ENCODE assay signal across 22 cellular contexts in genomic region chr2:241649927-241650326, GRCh38. TPM values are rescaled to one million over a fixed set of nuclear protein-coding genes. Genes with fewer than 3 reads are reported as not detected.
DNase-seq lines count a peak whose midpoint lies in the region; ATAC-seq, FAIRE-seq and TF ChIP-seq lines count a peak whose summit lies in the region.
"Had no signal": no experiment of that assay in that cellular context is flagged by ENCODE, and none has a peak within 500 bp of the region (broad histone marks: within the 10 kb centered on the region; RNA-seq: fewer than 3 reads in every experiment).

No MANE protein-coding gene starts in this region.

- no peaks in the 10 kb centered on the region for H4K20me1 ChIP-seq in H9 (ENCODE audit: control insufficient read depth, insufficient read depth, insufficient read length)
- H4K20me1 ChIP-seq in H1 (replicated peaks in 1 of 2; ENCODE audit: control insufficient read depth in 1 of 2, insufficient read depth in 2 of 2, low read length in 2 of 2): peaks cover 31 to 33% of the 10 kb centered on the region in 2 experiments

- TF ChIP-seq EP300 in H1 (IDR thresholded peaks at IDR 0.05; ENCODE audit: borderline replicate concordance in 1 of 2, low read depth in 2 of 2, low read length in 2 of 2): no peak

- CTCF ChIA-PET in H1 (lab: Charles Lee; ENCODE audit: partially characterized antibody): interaction anchor here (3.2 kb wide), 1 partner anchor 9 kb away, joined by 29 read pairs; no protein-coding TSS in a partner anchor

- H2AFZ ChIP-seq in H9 (ENCODE audit: low read length) (no peak overlapping the region), H1 (ENCODE audit: low read length) (no peak overlapping the region)
- H2AFZ ChIP-seq: GM23248 had no signal

- no peak overlapping the region for H2BK120ac ChIP-seq in H9 (ENCODE audit: low read depth, low read length, poor library complexity, severe bottlenecking)
- H2BK120ac ChIP-seq in H1 (replicated peaks; ENCODE audit: low read depth, low read length): no peak overlapping the region

- peaks cover 17 to 26% of the 10 kb centered on the region in 2 experiments for H3K4me1 Mint-ChIP-seq in H9

- H3T11ph ChIP-seq in H9 (ENCODE audit: low read length): no peak overlapping the region

- H4K91ac ChIP-seq in H9 (ENCODE audit: insufficient read length, low read depth, low read length) (no peak overlapping the region), H1 (replicated peaks; ENCODE audit: insufficient read length, low read length) (no peak overlapping the region)

- H3K36me3 Mint-ChIP-seq in H9 (ENCODE audit: insufficient read depth in 1 of 3, low read depth in 3 of 3): peaks cover 20 to 37% (median 31%) of the 10 kb centered on the region in 3 experiments

- H3K4me1 ChIP-seq in H9 (ENCODE audit: insufficient read depth, low read length) (peaks cover 4% of the 10 kb centered on the region; the same call in 1 of the 2 replicates), H1 (replicated peaks in 1 of 4; ENCODE audit: control insufficient read depth in 3 of 4, insufficient read depth in 4 of 4, low read length in 3 of 4) (peaks cover 2 to 11% (median 4%) of the 10 kb centered on the region in 4 experiments), left lung (peaks cover 0 to 23% of the 10 kb centered on the region in 2 donors), small intestine (ENCODE audit: control insufficient read depth in 2 of 2, insufficient read depth in 1 of 2, low read depth in 1 of 2, low read length in 1 of 2) (peaks cover 0 to 2% of the 10 kb centered on the region in 2 donors)
- H3K4me1 ChIP-seq: BE2C, Caco-2 had no signal

- POLR2A ChIA-PET in H1 (lab: Charles Lee; ENCODE audit: partially characterized antibody): interaction anchor here (1.8 to 2.2 kb wide), 2 partner anchors 12 to 20 kb away, joined by 6 read pairs; partner anchors contain the start of gene ATG4B

- no peak overlapping the region for H3K9ac ChIP-seq in H9 (ENCODE audit: extremely low read depth, insufficient read length, low read length)
- no peak overlapping the region; a peak in 1 of 7 replicates for H3K9ac ChIP-seq in H1 (replicated peaks in 1 of 4; ENCODE audit: extremely low read depth in 1 of 4, low read depth in 3 of 4, low read length in 3 of 4)
- H3K9ac ChIP-seq: GM23248, KMS-11 had no signal

- H3K9me3 ChIP-seq in H9 (ENCODE audit: control insufficient read depth, low read depth, low read length) (no peaks in the 10 kb centered on the region), H1 (ENCODE audit: insufficient read depth in 2 of 2, low read depth in 1 of 2, low read length in 1 of 2) (no peaks in the 10 kb centered on the region), left lung (no peaks in the 10 kb centered on the region), small intestine (ENCODE audit: control insufficient read depth, low read depth) (no peaks in the 10 kb centered on the region)
- H3K9me3 ChIP-seq: BE2C, Caco-2 had no signal

- no peak for TF ChIP-seq POLR2A in H1 (IDR thresholded peaks at IDR 0.05; ENCODE audit: control extremely low read depth in 1 of 2, low read depth in 2 of 2, low read length in 2 of 2)

- H3K4ac ChIP-seq in H9 (ENCODE audit: low read depth, low read length): no peak overlapping the region
- H3K4ac ChIP-seq in H1 (replicated peaks; ENCODE audit: insufficient read length, low read depth, low read length): no peak overlapping the region

- no peaks in the 10 kb centered on the region for H3K27me3 Mint-ChIP-seq in H9 (ENCODE audit: low read depth)
- H3K27me3 Mint-ChIP-seq: CD4-positive, CD25-positive, alpha-beta regulatory T cell had no signal

- H3K18ac ChIP-seq in H9 (ENCODE audit: insufficient read length, low read depth, low read length): no peak overlapping the region
- H3K18ac ChIP-seq in H1 (ENCODE audit: extremely low read depth, low read length): no peak overlapping the region

- no peaks in the 10 kb centered on the region for H3K27me3 ChIP-seq in H9 (ENCODE audit: insufficient read depth, low read length)
- H3K27me3 ChIP-seq in H1 (replicated peaks in 1 of 4; ENCODE audit: control insufficient read depth in 3 of 4, extremely low read depth in 1 of 4, insufficient read depth in 3 of 4, low read length in 3 of 4): no peaks in the 10 kb centered on the region
- no peaks in the 10 kb centered on the region for H3K27me3 ChIP-seq in left lung
- H3K27me3 ChIP-seq in small intestine (ENCODE audit: control insufficient read depth in 2 of 2, insufficient read depth in 2 of 2, low read length in 2 of 2): no peaks in the 10 kb centered on the region
- H3K27me3 ChIP-seq: BE2C had no signal

- H3K79me1 ChIP-seq in H9 (ENCODE audit: insufficient read depth, low read depth, low read length, poor library complexity, severe bottlenecking) (peaks cover 8% of the 10 kb centered on the region), H1 (ENCODE audit: low read depth, low read length) (peaks cover 17% of the 10 kb centered on the region)

- H3K27ac Mint-ChIP-seq in H9: peak overlapping the region in 2 of 3 experiments; percentile 22 to 68; a peak in 1 of 7 replicates

- FAIRE-seq in H1 (lab: Jason Lieb, UNC) (no peak), small intestine (lab: Jason Lieb, UNC) (no peak)
- FAIRE-seq: A204.1, D721Med, GM12892, GM19239 had no signal

- H4K5ac ChIP-seq in H9 (ENCODE audit: insufficient read length, low read depth, low read length): no peak overlapping the region
- no peak overlapping the region for H4K5ac ChIP-seq in H1 (ENCODE audit: insufficient read length, low read depth, low read length)

- no peak overlapping the region for H2AK5ac ChIP-seq in H9 (ENCODE audit: insufficient read length, low read length)
- H2AK5ac ChIP-seq in H1 (ENCODE audit: low read depth, low read length): no peak overlapping the region

- no CpG with 5 or more reads among the region's 6 CpGs for WGBS in H9 (ENCODE audit: extremely low coverage, insufficient read length, low lambda C conversion rate)
- 93% methylated on average over 6 of the region's 6 CpGs; no CpG with 5 or more reads in 1 of the 2 experiments for whole genome bisulfite sequencing in H1 (ENCODE audit: extremely low coverage in 1 of 2, insufficient coverage in 1 of 2, insufficient read length in 1 of 2, insufficient replicate concordance in 2 of 2, low coverage in 1 of 2, low lambda C conversion rate in 2 of 2, missing lambda C conversion rate in 1 of 2), 2 experiments
- 54 to 82% (median 69%) methylated on average over 6 of the region's 6 CpGs for WGBS in small intestine, 3 donors

- H3K4me3 Mint-ChIP-seq in H9: no peak overlapping the region
- H3K4me3 Mint-ChIP-seq: CD4-positive, CD25-positive, alpha-beta regulatory T cell had no signal

- H2BK12ac ChIP-seq in H9 (ENCODE audit: insufficient read length, low read depth, low read length): no peak overlapping the region
- H2BK12ac ChIP-seq in H1 (ENCODE audit: low read depth, low read length): no peak overlapping the region

- H3K4me3 ChIP-seq in H1 (ENCODE audit: extremely low read depth in 1 of 4, insufficient read depth in 2 of 4, low read depth in 3 of 4, low read length in 4 of 4) (no peak overlapping the region), left lung (no peak overlapping the region), small intestine (ENCODE audit: low read depth in 1 of 2, low read length in 2 of 2) (no peak overlapping the region)
- H3K4me3 ChIP-seq: GM23248 had no signal

- peaks cover 4 to 29% (median 13%) of the 10 kb centered on the region in 4 experiments; a peak in 7 of 8 replicates for H3K36me3 ChIP-seq in H1 (ENCODE audit: control insufficient read depth in 2 of 4, insufficient read depth in 4 of 4, low read length in 3 of 4)
- peaks cover 0 to 46% of the 10 kb centered on the region in 2 donors for H3K36me3 ChIP-seq in left lung
- peaks cover 5 to 15% of the 10 kb centered on the region in 2 donors for H3K36me3 ChIP-seq in small intestine (ENCODE audit: control insufficient read depth in 2 of 2, insufficient read depth in 2 of 2, low read length in 2 of 2)

- no peak for TF ChIP-seq RAD21 in H1 (IDR thresholded peaks at IDR 0.05 in 1 of 2, conservative IDR thresholded peaks at IDR 0.05 in 1 of 2; ENCODE audit: low read depth in 2 of 2, low read length in 2 of 2)

- H3K14ac ChIP-seq in H9 (ENCODE audit: insufficient read depth, low read length) (no peak overlapping the region; the same call in 1 of the 2 replicates), H1 (ENCODE audit: insufficient read length) (no peak overlapping the region)

- H3K56ac ChIP-seq in H9 (ENCODE audit: insufficient read length, low read depth, low read length) (no peak overlapping the region), H1 (replicated peaks; ENCODE audit: insufficient read length, low read depth, low read length) (no peak overlapping the region)

- H4K8ac ChIP-seq in H9 (replicated peaks; ENCODE audit: insufficient read length, low read depth, low read length) (no peak overlapping the region), H1 (ENCODE audit: extremely low read depth, insufficient read depth, low read length) (no peak overlapping the region)

- no peak overlapping the region for H3K23ac ChIP-seq in H9 (ENCODE audit: insufficient read length, low read depth, low read length)
- no peak overlapping the region for H3K23ac ChIP-seq in H1 (ENCODE audit: insufficient read length)

- H3K27ac ChIP-seq in H9 (ENCODE audit: insufficient read length, low read depth, low read length): no peak overlapping the region
- H3K27ac ChIP-seq in H1 (ENCODE audit: low read depth, low read length): no peak overlapping the region
- no peak overlapping the region for H3K27ac ChIP-seq in left lung
- no peak overlapping the region for H3K27ac ChIP-seq in small intestine (ENCODE audit: low read depth in 1 of 2, low read length in 1 of 2)
- H3K27ac ChIP-seq: GM23248, KMS-11 had no signal

- H3K9me3 Mint-ChIP-seq in H9: no peaks in the 10 kb centered on the region
- H3K9me3 Mint-ChIP-seq: CD4-positive, CD25-positive, alpha-beta regulatory T cell had no signal

- DNase-seq in H9: no peak
- DNase-seq in H1 (ENCODE audit: low read depth in 1 of 2, low spot score in 2 of 2): no peak
- peak in 1 of 2 donors; percentile 21 for DNase-seq in left lung
- DNase-seq in small intestine: peak; percentile 18
- no peak for DNase-seq in NCI-H2029 (lab: John Stamatoyannopoulos, UW)
- DNase-seq in mesenteric fat pad (ENCODE audit: low spot score): no peak
- DNase-seq: ACHN; BE2C; C1 segment of cervical spinal cord; Caco-2; CD4-positive, CD25-positive, alpha-beta regulatory T cell; DMS79; GDM1; GM23248; H7 had no signal

- H3K79me2 ChIP-seq in H9 (ENCODE audit: insufficient read depth, low read length): peaks cover 19% of the 10 kb centered on the region; the same call in 1 of the 2 replicates
- H3K79me2 ChIP-seq in H1 (ENCODE audit: control insufficient read depth in 1 of 2, insufficient read depth in 2 of 2, low read length in 2 of 2): peaks cover 17 to 64% of the 10 kb centered on the region in 2 experiments

- peak overlapping the region; percentile 21 for H3K4me2 ChIP-seq in H9 (ENCODE audit: insufficient read depth, insufficient read length, low read length)
- peak overlapping the region; percentile 36 to 38; a peak in 3 of 4 replicates for H3K4me2 ChIP-seq in H1 (ENCODE audit: insufficient read depth in 1 of 2, low read depth in 2 of 2, low read length in 2 of 2)
- H3K4me2 ChIP-seq: KMS-11 had no signal

- peak; percentile 76 for ATAC-seq in left lung
- ATAC-seq in GM21619 (IDR thresholded peaks at IDR 0.05; ENCODE audit: unreplicated experiment): no peak
- no peak for ATAC-seq in GM18511 (IDR thresholded peaks at IDR 0.05; ENCODE audit: unreplicated experiment)

- no peak for TF ChIP-seq CTCF in H9 (conservative IDR thresholded peaks at IDR 0.05)
- TF ChIP-seq CTCF in H1 (IDR thresholded peaks at IDR 0.05; ENCODE audit: control extremely low read depth in 1 of 3, insufficient read depth in 1 of 3, low read depth in 1 of 3, low read length in 3 of 3): no peak
- TF ChIP-seq CTCF in left lung (IDR thresholded peaks at IDR 0.05): no peak

- H2BK15ac ChIP-seq in H9 (ENCODE audit: low read depth, low read length) (no peak overlapping the region), H1 (ENCODE audit: low read length) (no peak overlapping the region)

- H3K23me2 ChIP-seq in H9 (ENCODE audit: insufficient read length, low read depth, low read length, poor library complexity, severe bottlenecking) (no peaks in the 10 kb centered on the region), H1 (ENCODE audit: low read depth, low read length) (no peaks in the 10 kb centered on the region)

- intact Hi-C loops in left lung (cut with DNase I): no loop called here

- H2BK20ac ChIP-seq in H9 (ENCODE audit: low read depth, low read length, poor library complexity, severe bottlenecking): no peak overlapping the region
- H2BK20ac ChIP-seq in H1 (ENCODE audit: low read length): no peak overlapping the region

- H2BK5ac ChIP-seq in H9 (ENCODE audit: insufficient read length, low read length): no peak overlapping the region
- H2BK5ac ChIP-seq in H1 (ENCODE audit: low read depth, low read length): no peak overlapping the region; the same call in 1 of the 2 replicates

RNA-seq across cellular contexts. Expression of gene ATG4B, which starts 12.4 kb away (rescaled TPM):
- 105 and 110 TPM in 2 replicates for total RNA-seq in H9 (2021)
- total RNA-seq in H1 (2021; fragmentation: NEBNext Ultra II Directional; extraction: Animal tissue kit (Norgen Biotek cat#: 25700)): 93.7 and 103 TPM in 2 replicates
- 155 and 189 TPM in 2 replicates for polyA plus RNA-seq in H1 (2011; rRNA removed)
- 126 TPM for polyA plus RNA-seq in H1 (2011; cell fraction: cytosol; rRNA removed)
- 463 TPM for polyA plus RNA-seq in H1 (2011; cell fraction: nucleus; rRNA removed)
- 95.7 to 118 TPM (median 113 TPM) in 4 replicates for polyA plus RNA-seq in H1 (2012, experiment 1 of 2)
- 126 TPM for polyA plus RNA-seq in H1 (2012, experiment 2 of 2)
- polyA plus RNA-seq in H1 (2013, experiment 1 of 2): 66.7 TPM
- 63.5 TPM for polyA plus RNA-seq in H1 (2013, experiment 2 of 2)
- polyA minus RNA-seq in H1 (2011; rRNA and poly(A)+ RNA removed): 135 and 164 TPM in 2 replicates
- polyA minus RNA-seq in H1 (2011; cell fraction: cytosol; rRNA and poly(A)+ RNA removed): 65.7 TPM
- 123 TPM for polyA minus RNA-seq in H1 (2011; cell fraction: nucleus; rRNA and poly(A)+ RNA removed)
- 10 to 100 TPM; 60.5 to 64.3 TPM for total RNA-seq in left lung
- polyA plus RNA-seq in small intestine: 100 to 1,000 TPM in 1 of 3 donors, 10 to 100 TPM in 2; 44.2 to 196 (median 99.2) TPM
- 50.4 TPM for total RNA-seq in mesenteric fat pad

RNA-seq across cellular contexts. Expression of gene THAP4, which starts 13.0 kb away (rescaled TPM):
- total RNA-seq in H9 (2021) (70.6 and 71.4 TPM in 2 replicates), left lung (10 to 100 TPM; 36.3 to 36.5 TPM), mesenteric fat pad (48.7 TPM)
- total RNA-seq in H1 (2021; fragmentation: NEBNext Ultra II Directional; extraction: Animal tissue kit (Norgen Biotek cat#: 25700)): 78.9 and 82.8 TPM in 2 replicates
- polyA plus RNA-seq in H1 (2011; rRNA removed) (83.6 and 108 TPM in 2 replicates), small intestine (100 to 1,000 TPM in 1 of 3 donors, 10 to 100 TPM in 2; 62.5 to 101 (median 80.5) TPM)
- 75.5 TPM for polyA plus RNA-seq in H1 (2011; cell fraction: cytosol; rRNA removed)
- polyA plus RNA-seq in H1 (2011; cell fraction: nucleus; rRNA removed): 74.2 TPM
- polyA plus RNA-seq in H1 (2012, experiment 1 of 2): 50.6 to 99.7 TPM (median 95.3 TPM) in 4 replicates
- 116 TPM for polyA plus RNA-seq in H1 (2012, experiment 2 of 2)
- 77.0 TPM for polyA plus RNA-seq in H1 (2013, experiment 1 of 2)
- polyA plus RNA-seq in H1 (2013, experiment 2 of 2): 77.2 TPM
- polyA minus RNA-seq in H1 (2011; rRNA and poly(A)+ RNA removed): 43.7 and 48.7 TPM in 2 replicates
- polyA minus RNA-seq in H1 (2011; cell fraction: cytosol; rRNA and poly(A)+ RNA removed): 54.7 TPM
- polyA minus RNA-seq in H1 (2011; cell fraction: nucleus; rRNA and poly(A)+ RNA removed): 25.9 TPM

RNA-seq across cellular contexts. Expression of gene DTYMK, which starts 36.7 kb away (rescaled TPM):
- 75.6 and 76.0 TPM in 2 replicates for total RNA-seq in H9 (2021)
- 69.9 and 70.5 TPM in 2 replicates for total RNA-seq in H1 (2021; fragmentation: NEBNext Ultra II Directional; extraction: Animal tissue kit (Norgen Biotek cat#: 25700))
- 58.3 and 82.3 TPM in 2 replicates for polyA plus RNA-seq in H1 (2011; rRNA removed)
- 74.7 TPM for polyA plus RNA-seq in H1 (2011; cell fraction: cytosol; rRNA removed)
- polyA plus RNA-seq in H1 (2011; cell fraction: nucleus; rRNA removed): 77.7 TPM
- polyA plus RNA-seq in H1 (2012, experiment 1 of 2): 60.0 to 66.8 TPM (median 63.3 TPM) in 4 replicates
- polyA plus RNA-seq in H1 (2012, experiment 2 of 2): 92.7 TPM
- 60.0 TPM for polyA plus RNA-seq in H1 (2013, experiment 1 of 2)
- 59.1 TPM for polyA plus RNA-seq in H1 (2013, experiment 2 of 2)
- polyA minus RNA-seq in H1 (2011; rRNA and poly(A)+ RNA removed): 19.6 and 25.7 TPM in 2 replicates
- polyA minus RNA-seq in H1 (2011; cell fraction: cytosol; rRNA and poly(A)+ RNA removed): 31.5 TPM
- polyA minus RNA-seq in H1 (2011; cell fraction: nucleus; rRNA and poly(A)+ RNA removed): 21.3 TPM
- 10 to 100 TPM; 28.7 to 31.8 TPM for total RNA-seq in left lung
- 10 to 100 TPM; 14.3 to 59.3 (median 15.4) TPM for polyA plus RNA-seq in small intestine
- 22.1 TPM for total RNA-seq in mesenteric fat pad

RNA-seq across cellular contexts. Expression of gene ING5, which starts 51.9 kb away (rescaled TPM):
- total RNA-seq in H9 (2021) (60.4 and 66.0 TPM in 2 replicates), left lung (10 to 100 TPM; 27.6 to 28.3 TPM), mesenteric fat pad (29.1 TPM)
- 47.4 and 49.7 TPM in 2 replicates for total RNA-seq in H1 (2021; fragmentation: NEBNext Ultra II Directional; extraction: Animal tissue kit (Norgen Biotek cat#: 25700))
- polyA plus RNA-seq in H1 (2011; rRNA removed) (41.5 and 42.5 TPM in 2 replicates), small intestine (10 to 100 TPM; 20.3 to 44.1 (median 26.8) TPM)
- polyA plus RNA-seq in H1 (2011; cell fraction: cytosol; rRNA removed): 44.1 TPM
- polyA plus RNA-seq in H1 (2011; cell fraction: nucleus; rRNA removed): 91.5 TPM
- polyA plus RNA-seq in H1 (2012, experiment 1 of 2): 33.8 to 49.1 TPM (median 39.8 TPM) in 4 replicates
- 14.9 TPM for polyA plus RNA-seq in H1 (2012, experiment 2 of 2)
- polyA plus RNA-seq in H1 (2013, experiment 1 of 2): 22.2 TPM
- 20.1 TPM for polyA plus RNA-seq in H1 (2013, experiment 2 of 2)
- polyA minus RNA-seq in H1 (2011; rRNA and poly(A)+ RNA removed): 52.8 and 60.2 TPM in 2 replicates
- 26.1 TPM for polyA minus RNA-seq in H1 (2011; cell fraction: cytosol; rRNA and poly(A)+ RNA removed)
- 42.9 TPM for polyA minus RNA-seq in H1 (2011; cell fraction: nucleus; rRNA and poly(A)+ RNA removed)
